In the genomic region with DNA sequence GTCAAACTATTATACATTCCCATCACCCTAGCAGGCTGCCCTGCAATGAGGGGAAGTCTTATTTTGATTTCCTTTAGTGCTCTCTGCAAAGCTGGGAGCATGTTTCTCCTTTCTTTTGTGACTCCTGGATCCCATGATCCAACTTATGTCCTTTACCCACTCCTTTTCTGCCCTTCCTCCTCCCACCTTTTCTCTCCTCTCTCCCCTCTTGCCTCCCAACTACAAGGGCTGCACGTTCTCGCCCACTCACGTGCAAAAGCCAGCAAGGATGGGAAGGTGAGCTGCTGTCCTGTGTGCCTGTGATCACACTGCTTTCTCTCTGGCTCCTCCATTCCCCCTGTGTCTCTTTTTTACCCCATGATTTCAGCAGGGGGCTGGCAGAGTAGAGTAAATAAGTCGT, we compare ENCODE assay signal across 22 cellular contexts. TPM values are rescaled to one million over a fixed set of nuclear protein-coding genes. Genes with fewer than 3 reads are reported as not detected.
DNase-seq lines count a peak whose midpoint lies in the region; ATAC-seq, FAIRE-seq and TF ChIP-seq lines count a peak whose summit lies in the region.
"Had no signal": no experiment of that assay in that cellular context is flagged by ENCODE, and none has a peak within 500 bp of the region (broad histone marks: within the 10 kb centered on the region; RNA-seq: fewer than 3 reads in every experiment).

No MANE protein-coding gene starts in this region.

- TF ChIP-seq POLR2A in H1 (IDR thresholded peaks at IDR 0.05; ENCODE audit: control extremely low read depth in 1 of 2, low read depth in 2 of 2, low read length in 2 of 2): no peak

- H3K23me2 ChIP-seq in H1 (ENCODE audit: low read depth, low read length): no peaks in the 10 kb centered on the region; the same call in 1 of the 2 replicates

- no peak overlapping the region for H2BK120ac ChIP-seq in H1 (replicated peaks; ENCODE audit: low read depth, low read length)

- peak overlapping the region; percentile 43 for H2BK12ac ChIP-seq in H1 (ENCODE audit: low read depth, low read length)

- no peaks in the 10 kb centered on the region for H3K36me3 Mint-ChIP-seq in T-helper 1 cell treated with Interleukin-12 subunit alpha and Interleukin-12 subunit beta and Interleukin-4 antibody, amounts not matched to agents 30 μg/mL and 1 μg/mL, for 36 hours (ENCODE audit: low read depth)
- H3K36me3 Mint-ChIP-seq in CD8-positive, alpha-beta T cell: peaks cover 11% of the 10 kb centered on the region
- peaks cover 0 to 23% (median 0%) of the 10 kb centered on the region in 3 donors for H3K36me3 Mint-ChIP-seq in naive thymus-derived CD8-positive, alpha-beta T cell
- H3K36me3 Mint-ChIP-seq: stimulated activated memory B cell treated with anti-CD40 and anti-IgM and Interleukin-4, amounts not matched to agents 10 μg/mL and 1 μg/mL and 100 μg/mL, for 72 hours had no signal

- POLR2A ChIA-PET in CD8-positive, alpha-beta T cell (lab: Charles Lee): no interaction called here
- POLR2A ChIA-PET in H1 (lab: Charles Lee; ENCODE audit: partially characterized antibody): interaction anchor here (0.9 to 1.5 kb wide), 2 partner anchors 8 to 27 kb away, joined by 3 to 4 read pairs; no protein-coding TSS in a partner anchor
- POLR2A ChIA-PET in naive thymus-derived CD8-positive, alpha-beta T cell (lab: Charles Lee): interaction anchor here (0.6 to 2.2 kb wide), 5 partner anchors 12 to 94 kb away, joined by 3 to 9 read pairs (median 4); no protein-coding TSS in a partner anchor

- H4K20me1 ChIP-seq in H1 (replicated peaks in 1 of 2; ENCODE audit: control insufficient read depth in 1 of 2, insufficient read depth in 2 of 2, low read length in 2 of 2): no peaks in the 10 kb centered on the region

- ATAC-seq in CD8-positive, alpha-beta T cell: no peak
- ATAC-seq in naive thymus-derived CD8-positive, alpha-beta T cell: no peak
- ATAC-seq: stimulated activated memory B cell treated with anti-CD40 and anti-IgM and Interleukin-4, amounts not matched to agents 10 μg/mL and 1 μg/mL and 100 μg/mL, for 72 hours had no signal

- no peak for TF ChIP-seq RAD21 in H1 (IDR thresholded peaks at IDR 0.05 in 1 of 2, conservative IDR thresholded peaks at IDR 0.05 in 1 of 2; ENCODE audit: low read depth in 2 of 2, low read length in 2 of 2)

- H3K9ac ChIP-seq in H1 (replicated peaks in 1 of 4; ENCODE audit: extremely low read depth in 1 of 4, low read depth in 3 of 4, low read length in 3 of 4): no peak overlapping the region

- no peak overlapping the region for H3K56ac ChIP-seq in H1 (replicated peaks; ENCODE audit: insufficient read length, low read depth, low read length)

- no peak overlapping the region for H3K14ac ChIP-seq in H1 (ENCODE audit: insufficient read length)

- no peak overlapping the region for H4K91ac ChIP-seq in H1 (replicated peaks; ENCODE audit: insufficient read length, low read length)

- no peak for DNase-seq in T-helper 1 cell
- no peak for DNase-seq in CD8-positive, alpha-beta T cell
- no peak for DNase-seq in H1 (ENCODE audit: low read depth in 1 of 2, low spot score in 2 of 2)
- peak in 1 of 10 donors; percentile 27 for DNase-seq in naive thymus-derived CD8-positive, alpha-beta T cell
- DNase-seq in NCI-H1436 (lab: John Stamatoyannopoulos, UW): no peak
- no peak for DNase-seq in A172 (ENCODE audit: low spot score)
- DNase-seq in middle frontal gyrus (ENCODE audit: extremely low spot score, low spot score): no peak
- DNase-seq: activated CD4-positive, alpha-beta T cell treated with anti-CD3 and anti-CD28 coated beads, Interleukin-2, amount 10 ng/mL, durations not matched to agents 7 days and 5 days; NCI-H1105; NCI-H2107; NCI-H510A; SIG-M5; stimulated activated CD4-positive, alpha-beta T cell treated with anti-CD3 and anti-CD28 coated beads, Interleukin-2, amount 100 ng/mL, for 24 hours had no signal

- peak overlapping the region; percentile 78; the same call in 1 of the 2 replicates for H4K8ac ChIP-seq in H1 (ENCODE audit: extremely low read depth, insufficient read depth, low read length)

- H3K4me1 Mint-ChIP-seq in T-helper 1 cell treated with Interleukin-12 subunit alpha and Interleukin-12 subunit beta and Interleukin-4 antibody, amounts not matched to agents 30 μg/mL and 1 μg/mL, for 36 hours (ENCODE audit: low read depth): peaks cover 25% of the 10 kb centered on the region
- peaks cover 66% of the 10 kb centered on the region for H3K4me1 Mint-ChIP-seq in CD8-positive, alpha-beta T cell (ENCODE audit: low read depth)
- peaks cover 61 to 96% (median 81%) of the 10 kb centered on the region in 4 donors for H3K4me1 Mint-ChIP-seq in naive thymus-derived CD8-positive, alpha-beta T cell

- TF ChIP-seq EP300 in H1 (IDR thresholded peaks at IDR 0.05; ENCODE audit: borderline replicate concordance in 1 of 2, low read depth in 2 of 2, low read length in 2 of 2): no peak

- H2BK15ac ChIP-seq in H1 (ENCODE audit: low read length): no peak overlapping the region

- FAIRE-seq in H1 (lab: Jason Lieb, UNC): no peak
- FAIRE-seq: GM12892, GM19239, HTR-8/SVneo, small intestine had no signal

- H3K9me3 Mint-ChIP-seq in T-helper 1 cell treated with Interleukin-12 subunit alpha and Interleukin-12 subunit beta and Interleukin-4 antibody, amounts not matched to agents 30 μg/mL and 1 μg/mL, for 36 hours: no peaks in the 10 kb centered on the region
- no peaks in the 10 kb centered on the region for H3K9me3 Mint-ChIP-seq in CD8-positive, alpha-beta T cell
- H3K9me3 Mint-ChIP-seq in naive thymus-derived CD8-positive, alpha-beta T cell: no peaks in the 10 kb centered on the region
- H3K9me3 Mint-ChIP-seq: activated CD4-positive, alpha-beta T cell treated with anti-CD3 and anti-CD28 coated beads, Interleukin-2, amount 10 ng/mL, durations not matched to agents 7 days and 5 days; activated T-helper 2 cell treated with anti-CD3 and anti-CD28 coated beads, Interferon-gamma antibody, Interleukin-2, Interleukin-4, amounts not matched to agents 10 μg/mL and 5 μg/mL and 100 μg/mL, durations not matched to agents 14 hours and 24 hours and 36 hours; stimulated activated memory B cell treated with anti-CD40 and anti-IgM and Interleukin-4, amounts not matched to agents 10 μg/mL and 1 μg/mL and 100 μg/mL, for 72 hours had no signal

- H2AK5ac ChIP-seq in H1 (ENCODE audit: low read depth, low read length): no peak overlapping the region

- H3K4me2 ChIP-seq in H1 (ENCODE audit: insufficient read depth in 1 of 2, low read depth in 2 of 2, low read length in 2 of 2): no peak overlapping the region

- no peaks in the 10 kb centered on the region for H3K79me1 ChIP-seq in H1 (ENCODE audit: low read depth, low read length)

- no peak overlapping the region for H3K18ac ChIP-seq in H1 (ENCODE audit: extremely low read depth, low read length)

- no peaks in the 10 kb centered on the region for H3K9me3 ChIP-seq in CD8-positive, alpha-beta T cell (ENCODE audit: low read length)
- no peaks in the 10 kb centered on the region for H3K9me3 ChIP-seq in H1 (ENCODE audit: insufficient read depth in 2 of 2, low read depth in 1 of 2, low read length in 1 of 2)

- no peak overlapping the region for H3K4ac ChIP-seq in H1 (replicated peaks; ENCODE audit: insufficient read length, low read depth, low read length)

- intact Hi-C loops in CD8-positive, alpha-beta T cell (cut with DNase I, micrococcal nuclease): loop anchor here in 1 of 2 experiments (10.0 kb wide), 1 partner anchor 1116 kb away; a partner anchor contains a TSS

- no peak overlapping the region for H4K5ac ChIP-seq in H1 (ENCODE audit: insufficient read length, low read depth, low read length)

- CTCF ChIA-PET in CD8-positive, alpha-beta T cell (lab: Charles Lee): interaction anchor here (1.2 to 15.6 kb wide), 4 partner anchors 9 to 34 kb away, joined by 4 to 556 read pairs (median 6); no protein-coding TSS in a partner anchor
- CTCF ChIA-PET in H1 (lab: Charles Lee; ENCODE audit: partially characterized antibody): interaction anchor here (0.7 to 23.3 kb wide), 7 partner anchors 9 to 331 kb away, joined by 3 to 458 read pairs (median 5); no protein-coding TSS in a partner anchor

- no peak for TF ChIP-seq CTCF in CD8-positive, alpha-beta T cell (IDR thresholded peaks at IDR 0.05)
- no peak for TF ChIP-seq CTCF in H1 (IDR thresholded peaks at IDR 0.05; ENCODE audit: control extremely low read depth in 1 of 3, insufficient read depth in 1 of 3, low read depth in 1 of 3, low read length in 3 of 3)

- no peak overlapping the region for H2BK5ac ChIP-seq in H1 (ENCODE audit: low read depth, low read length)

- 79% methylated on average over 4 of the region's 4 CpGs; no CpG with 5 or more reads in 1 of the 2 experiments for WGBS in H1 (ENCODE audit: extremely low coverage in 1 of 2, insufficient coverage in 1 of 2, insufficient read length in 1 of 2, insufficient replicate concordance in 2 of 2, low coverage in 1 of 2, low lambda C conversion rate in 2 of 2, missing lambda C conversion rate in 1 of 2), 2 experiments

- H3K4me1 ChIP-seq in CD8-positive, alpha-beta T cell (ENCODE audit: insufficient read depth, low read length): peaks cover 72% of the 10 kb centered on the region
- peaks cover 0 to 5% (median 0%) of the 10 kb centered on the region in 4 experiments; a peak in 2 of 7 replicates for H3K4me1 ChIP-seq in H1 (replicated peaks in 1 of 4; ENCODE audit: control insufficient read depth in 3 of 4, insufficient read depth in 4 of 4, low read length in 3 of 4)

- peak overlapping the region; percentile 47 for H3K27ac Mint-ChIP-seq in T-helper 1 cell treated with Interleukin-12 subunit alpha and Interleukin-12 subunit beta and Interleukin-4 antibody, amounts not matched to agents 30 μg/mL and 1 μg/mL, for 36 hours
- H3K27ac Mint-ChIP-seq in CD8-positive, alpha-beta T cell: peak overlapping the region; percentile 61
- H3K27ac Mint-ChIP-seq in naive thymus-derived CD8-positive, alpha-beta T cell: peak overlapping the region in 8 of 10 donors; percentile 26 to 89 (median 86)
- H3K27ac Mint-ChIP-seq: activated T-helper 2 cell treated with anti-CD3 and anti-CD28 coated beads, Interferon-gamma antibody, Interleukin-2, Interleukin-4, amounts not matched to agents 10 μg/mL and 5 μg/mL and 100 μg/mL, durations not matched to agents 14 hours and 24 hours and 36 hours; stimulated activated memory B cell treated with anti-CD40 and anti-IgM and Interleukin-4, amounts not matched to agents 10 μg/mL and 1 μg/mL and 100 μg/mL, for 72 hours had no signal

- no peak overlapping the region for H3K27ac ChIP-seq in CD8-positive, alpha-beta T cell (ENCODE audit: low read depth, low read length)
- no peak overlapping the region for H3K27ac ChIP-seq in H1 (ENCODE audit: low read depth, low read length)
- H3K27ac ChIP-seq: epithelial cell of prostate had no signal

- H3K4me3 ChIP-seq in CD8-positive, alpha-beta T cell (ENCODE audit: low read depth, low read length): no peak overlapping the region
- H3K4me3 ChIP-seq in H1 (ENCODE audit: extremely low read depth in 1 of 4, insufficient read depth in 2 of 4, low read depth in 3 of 4, low read length in 4 of 4): no peak overlapping the region
- H3K4me3 ChIP-seq: PC-9 had no signal

- H3K27me3 ChIP-seq in CD8-positive, alpha-beta T cell (ENCODE audit: insufficient read depth, low read length): no peaks in the 10 kb centered on the region
- peaks cover 0 to 2% (median 1%) of the 10 kb centered on the region in 4 experiments; a peak in 1 of 7 replicates for H3K27me3 ChIP-seq in H1 (replicated peaks in 1 of 4; ENCODE audit: control insufficient read depth in 3 of 4, extremely low read depth in 1 of 4, insufficient read depth in 3 of 4, low read length in 3 of 4)

- no peak overlapping the region for H3K23ac ChIP-seq in H1 (ENCODE audit: insufficient read length)

- H3K4me3 Mint-ChIP-seq in T-helper 1 cell treated with Interleukin-12 subunit alpha and Interleukin-12 subunit beta and Interleukin-4 antibody, amounts not matched to agents 30 μg/mL and 1 μg/mL, for 36 hours: no peak overlapping the region
- no peak overlapping the region for H3K4me3 Mint-ChIP-seq in CD8-positive, alpha-beta T cell
- peak overlapping the region in 7 of 10 donors; percentile 20 to 76 (median 55) for H3K4me3 Mint-ChIP-seq in naive thymus-derived CD8-positive, alpha-beta T cell
- H3K4me3 Mint-ChIP-seq: activated CD4-positive, alpha-beta T cell treated with anti-CD3 and anti-CD28 coated beads, Interleukin-2, amount 10 ng/mL, durations not matched to agents 7 days and 5 days; stimulated activated memory B cell treated with anti-CD40 and anti-IgM and Interleukin-4, amounts not matched to agents 10 μg/mL and 1 μg/mL and 100 μg/mL, for 72 hours had no signal

- no peak overlapping the region for H2AFZ ChIP-seq in H1 (ENCODE audit: low read length)
- H2AFZ ChIP-seq: PC-9 had no signal

- peaks cover 7% of the 10 kb centered on the region for H3K27me3 Mint-ChIP-seq in T-helper 1 cell treated with Interleukin-12 subunit alpha and Interleukin-12 subunit beta and Interleukin-4 antibody, amounts not matched to agents 30 μg/mL and 1 μg/mL, for 36 hours (ENCODE audit: low read depth)
- H3K27me3 Mint-ChIP-seq in CD8-positive, alpha-beta T cell (ENCODE audit: low read depth): no peaks in the 10 kb centered on the region
- H3K27me3 Mint-ChIP-seq in naive thymus-derived CD8-positive, alpha-beta T cell: no peaks in the 10 kb centered on the region
- H3K27me3 Mint-ChIP-seq: activated CD4-positive, alpha-beta T cell treated with anti-CD3 and anti-CD28 coated beads, Interleukin-2, amount 10 ng/mL, durations not matched to agents 7 days and 5 days had no signal

- no peaks in the 10 kb centered on the region for H3K36me3 ChIP-seq in CD8-positive, alpha-beta T cell (ENCODE audit: insufficient read depth, low read length)
- H3K36me3 ChIP-seq in H1 (ENCODE audit: control insufficient read depth in 2 of 4, insufficient read depth in 4 of 4, low read length in 3 of 4): no peaks in the 10 kb centered on the region; a peak in 1 of 8 replicates

- H3K79me2 ChIP-seq in H1 (ENCODE audit: control insufficient read depth in 1 of 2, insufficient read depth in 2 of 2, low read length in 2 of 2): no peaks in the 10 kb centered on the region

- H2BK20ac ChIP-seq in H1 (ENCODE audit: low read length): no peak overlapping the region

RNA-seq across cellular contexts. Expression of a gene that starts 6.1 kb away (rescaled TPM):
- 10 to 100 TPM; 31.2 to 34.3 TPM for total RNA-seq in CD8-positive, alpha-beta T cell
- 10.1 and 11.3 TPM in 2 replicates for total RNA-seq in H1 (2021; fragmentation: NEBNext Ultra II Directional; extraction: Animal tissue kit (Norgen Biotek cat#: 25700))
- polyA plus RNA-seq in H1 (2011; rRNA removed): 7.8 and 11.1 TPM in 2 replicates
- polyA plus RNA-seq in H1 (2011; cell fraction: cytosol; rRNA removed): 8.5 TPM
- 44.7 TPM for polyA plus RNA-seq in H1 (2011; cell fraction: nucleus; rRNA removed)
- polyA plus RNA-seq in H1 (2012, experiment 1 of 2): 8.8 to 11.3 TPM (median 9.7 TPM) in 4 replicates
- 7.9 TPM for polyA plus RNA-seq in H1 (2012, experiment 2 of 2)
- polyA plus RNA-seq in H1 (2013, experiment 1 of 2): 6.8 TPM
- 6.5 TPM for polyA plus RNA-seq in H1 (2013, experiment 2 of 2)
- polyA minus RNA-seq in H1 (2011; rRNA and poly(A)+ RNA removed): 9.8 and 15.7 TPM in 2 replicates
- 21.9 TPM for polyA minus RNA-seq in H1 (2011; cell fraction: cytosol; rRNA and poly(A)+ RNA removed)
- 21.9 TPM for polyA minus RNA-seq in H1 (2011; cell fraction: nucleus; rRNA and poly(A)+ RNA removed)
- total RNA-seq in naive thymus-derived CD8-positive, alpha-beta T cell: 100 to 1,000 TPM; 122 TPM
- 10 to 100 TPM; 16.2 to 40.3 (median 28.8) TPM for polyA plus RNA-seq in naive thymus-derived CD8-positive, alpha-beta T cell
- total RNA-seq in A172 (2014; rRNA removed; shearing (Covaris generic)): not detected in 2 replicates

Comparison
In these comparisons a context has a peak if more than half of its experiments do, and no peak if none do; other contexts are left out.
1. H3K4me3 Mint-ChIP-seq: peak in naive thymus-derived CD8-positive, alpha-beta T cell (7 of 10); none in T-helper 1 cell treated with Interleukin-12 subunit alpha and Interleukin-12 subunit beta and Interleukin-4 antibody, amounts not matched to agents 30 μg/mL and 1 μg/mL, for 36 hours (single experiment) and CD8-positive, alpha-beta T cell (single experiment).
2. RNA of a gene that starts 6.1 kb away (total RNA-seq): 122 TPM in naive thymus-derived CD8-positive, alpha-beta T cell, 31.2 to 34.3 TPM in CD8-positive, alpha-beta T cell and 10.1 to 11.3 TPM in H1; not detected in A172; every median in the first group is over 10 times any median in the second.
3. Peak in every context shown above with its lines, with median percentiles within 50 percentile points of each other: H3K27ac Mint-ChIP-seq.